15 cellular contexts compared by ENCODE assay signal in genomic region chr1:187096689-187097088, GRCh38.
DNase-seq lines count a peak whose midpoint lies in the region; ATAC-seq, FAIRE-seq and TF ChIP-seq lines count a peak whose summit lies in the region.
"Had no signal": no experiment of that assay in that cellular context is flagged by ENCODE, and none has a peak within 500 bp of the region (broad histone marks: within the 10 kb centered on the region; RNA-seq: fewer than 3 reads in every experiment).

No MANE protein-coding gene starts in this region.

- H3K27me3 Mint-ChIP-seq in immature natural killer cell (ENCODE audit: low read depth in 3 of 3): no peaks in the 10 kb centered on the region
- H3K27me3 Mint-ChIP-seq: CD8-positive, alpha-beta memory T cell had no signal

- no peak for TF ChIP-seq RAD21 in SK-N-SH (IDR thresholded peaks at IDR 0.05; ENCODE audit: low read length)

- no peak overlapping the region for H3K27ac Mint-ChIP-seq in activated naive CD4-positive, alpha-beta T cell treated with anti-CD3 and anti-CD28 coated beads, Interleukin-2, amount 50 U/mL, for 72 hours
- H3K27ac Mint-ChIP-seq in immature natural killer cell: no peak overlapping the region
- H3K27ac Mint-ChIP-seq: CD8-positive, alpha-beta memory T cell; GM23338 had no signal

- H3K4me3 ChIP-seq in SK-N-SH (ENCODE audit: low read depth in 2 of 2, low read length in 1 of 2): no peak overlapping the region
- H3K4me3 ChIP-seq in adipocyte (ENCODE audit: low read length): no peak overlapping the region
- no peak overlapping the region for H3K4me3 ChIP-seq in fibroblast of mammary gland (ENCODE audit: control insufficient read depth, low read depth, low read length)
- no peak overlapping the region for H3K4me3 ChIP-seq in pancreas
- H3K4me3 ChIP-seq: BLaER1, GM23338 had no signal

- intact Hi-C loops in left ventricle myocardium superior (cut with micrococcal nuclease) (no loop called here), pancreas (cut with DNase I) (no loop called here)

- no peak overlapping the region for H3K9ac ChIP-seq in SK-N-SH
- H3K9ac ChIP-seq in adipocyte (ENCODE audit: low read length): no peak overlapping the region
- H3K9ac ChIP-seq: BLaER1 had no signal

- H3K4me1 Mint-ChIP-seq in immature natural killer cell: peaks cover 10 to 13% of the 10 kb centered on the region in 2 donors
- H3K4me1 Mint-ChIP-seq: GM23338 had no signal

- DNase-seq in SK-N-SH (no peak), adipocyte (ENCODE audit: low read depth) (peak; percentile 17), fibroblast of mammary gland (ENCODE audit: low read depth) (peak; percentile 46), left ventricle myocardium superior (no peak), immature natural killer cell (no peak), pancreas (no peak)
- DNase-seq in activated naive CD4-positive, alpha-beta T cell treated with anti-CD3 and anti-CD28 coated beads, Interleukin-2, amount 50 U/mL, for 72 hours (ENCODE audit: low spot score in 2 of 2): no peak
- DNase-seq: AML-193; Caco-2; CD8-positive, alpha-beta memory T cell; H7 had no signal

- no peaks in the 10 kb centered on the region for H3K36me3 Mint-ChIP-seq in activated naive CD4-positive, alpha-beta T cell treated with anti-CD3 and anti-CD28 coated beads, Interleukin-2, amount 50 U/mL, for 72 hours
- H3K36me3 Mint-ChIP-seq in immature natural killer cell: no peaks in the 10 kb centered on the region
- H3K36me3 Mint-ChIP-seq: CD8-positive, alpha-beta memory T cell had no signal

- TF ChIP-seq CTCF in SK-N-SH (IDR thresholded peaks at IDR 0.05) (no peak), fibroblast of mammary gland (conservative IDR thresholded peaks at IDR 0.05; ENCODE audit: control insufficient read depth, insufficient read depth, low read depth, low read length) (no peak), pancreas (IDR thresholded peaks at IDR 0.05) (no peak)

- H3K79me2 ChIP-seq in SK-N-SH (ENCODE audit: insufficient read depth): no peaks in the 10 kb centered on the region

- CTCF ChIA-PET in SK-N-SH (lab: Yijun Ruan, JAX): no interaction called here

- no peaks in the 10 kb centered on the region for H4K20me1 ChIP-seq in SK-N-SH (ENCODE audit: insufficient read depth)
- H4K20me1 ChIP-seq: BLaER1 had no signal

- 43% methylated on average over 2 of the region's 2 CpGs for WGBS in SK-N-SH (ENCODE audit: low lambda C conversion rate)
- WGBS in pancreas, 2 donors: 14 to 26% methylated on average over 2 of the region's 2 CpGs

- H3K4me1 ChIP-seq in SK-N-SH (ENCODE audit: control insufficient read depth in 1 of 2, insufficient read depth in 2 of 2, low read depth in 1 of 2, low read length in 1 of 2): no peaks in the 10 kb centered on the region; a peak in 1 of 4 replicates
- H3K4me1 ChIP-seq in adipocyte (ENCODE audit: control insufficient read depth, insufficient read depth, low read length): no peaks in the 10 kb centered on the region
- no peaks in the 10 kb centered on the region for H3K4me1 ChIP-seq in pancreas
- H3K4me1 ChIP-seq: Caco-2 had no signal

- H3K36me3 ChIP-seq in SK-N-SH (replicated peaks in 1 of 2; ENCODE audit: control insufficient read depth in 1 of 2, insufficient read depth in 2 of 2, low read length in 1 of 2) (no peaks in the 10 kb centered on the region), adipocyte (ENCODE audit: control insufficient read depth, insufficient read depth, low read length, severe bottlenecking) (no peaks in the 10 kb centered on the region), pancreas (no peaks in the 10 kb centered on the region)
- H3K36me3 ChIP-seq: BLaER1 had no signal

- H3K4me3 Mint-ChIP-seq in immature natural killer cell: no peak overlapping the region
- H3K4me3 Mint-ChIP-seq: CD8-positive, alpha-beta memory T cell; GM23338 had no signal

- H3K27me3 ChIP-seq in SK-N-SH (ENCODE audit: insufficient read depth) (no peaks in the 10 kb centered on the region), adipocyte (replicated peaks; ENCODE audit: control insufficient read depth, insufficient read depth, low read length) (no peaks in the 10 kb centered on the region), pancreas (peaks cover 0 to 4% (median 0%) of the 10 kb centered on the region in 4 donors)
- H3K27me3 ChIP-seq: BLaER1 had no signal

- POLR2A ChIA-PET in SK-N-SH (lab: Yijun Ruan, JAX): no interaction called here

- ATAC-seq in SK-N-SH treated with all-trans-retinoic acid at 6 μM for 48 hours: 0 out of 3 replicates have a peak, but pooled peaks have one; percentile 37
- ATAC-seq in activated naive CD4-positive, alpha-beta T cell treated with anti-CD3 and anti-CD28 coated beads, Interleukin-2, amount 50 U/mL, for 72 hours: no peak
- ATAC-seq in left ventricle myocardium superior: no peak
- ATAC-seq in pancreas: no peak
- ATAC-seq: GM23338 had no signal

- no peaks in the 10 kb centered on the region for H3K9me2 ChIP-seq in SK-N-SH

- H2AFZ ChIP-seq in SK-N-SH (ENCODE audit: low read depth): no peak overlapping the region
- H2AFZ ChIP-seq: GM23338 had no signal

- no peaks in the 10 kb centered on the region for H3F3A ChIP-seq in SK-N-SH (replicated peaks; ENCODE audit: insufficient read depth)

- H3K27ac ChIP-seq in SK-N-SH (ENCODE audit: low read depth in 2 of 2, low read length in 1 of 2): no peak overlapping the region
- no peak overlapping the region for H3K27ac ChIP-seq in pancreas
- H3K27ac ChIP-seq: 22Rv1, BLaER1 had no signal

- FAIRE-seq in pancreas (lab: Jason Lieb, UNC): no peak

- H3K9me3 Mint-ChIP-seq in activated naive CD4-positive, alpha-beta T cell treated with anti-CD3 and anti-CD28 coated beads, Interleukin-2, amount 50 U/mL, for 72 hours: peaks cover 9 to 25% of the 10 kb centered on the region in 2 donors
- peaks cover 5 to 14% (median 9%) of the 10 kb centered on the region in 6 donors for H3K9me3 Mint-ChIP-seq in immature natural killer cell

- H3K9me3 ChIP-seq in SK-N-SH (no peaks in the 10 kb centered on the region), adipocyte (ENCODE audit: control insufficient read depth, low read length) (no peaks in the 10 kb centered on the region), pancreas (no peaks in the 10 kb centered on the region)
- H3K9me3 ChIP-seq: Caco-2 had no signal

- TF ChIP-seq EP300 in SK-N-SH (IDR thresholded peaks at IDR 0.05; ENCODE audit: borderline replicate concordance in 1 of 2, low read depth in 1 of 2, low read length in 1 of 2): no peak

- H3K4me2 ChIP-seq in SK-N-SH: no peak overlapping the region
- H3K4me2 ChIP-seq: BLaER1, GM23338 had no signal

TF ChIP-seq in SK-N-SH treated with all-trans-retinoic acid at 6 μM for 48 hours, 23 proteins besides CTCF, POLR2A, EP300 and RAD21 (continues in another document):
- TF ChIP-seq ZNF8 (CRISPR knock-in tag; IDR thresholded peaks at IDR 0.05) (no peak), PATZ1 (CRISPR knock-in tag; IDR thresholded peaks at IDR 0.05; ENCODE audit: borderline replicate concordance) (no peak), ZFP30 (CRISPR knock-in tag; IDR thresholded peaks at IDR 0.05) (no peak), ISL1 (CRISPR knock-in tag; IDR thresholded peaks at IDR 0.05) (no peak), PPARA (CRISPR knock-in tag; IDR thresholded peaks at IDR 0.05; ENCODE audit: borderline replicate concordance) (no peak), ESRRG (CRISPR knock-in tag; IDR thresholded peaks at IDR 0.05) (no peak)

TF ChIP-seq in SK-N-SH, 30 proteins besides CTCF, POLR2A, EP300 and RAD21 (continues in another document):
- TF ChIP-seq TAF1 (IDR thresholded peaks at IDR 0.05; ENCODE audit: borderline replicate concordance, low read depth, low read length) (no peak), GABPA (IDR thresholded peaks at IDR 0.05; ENCODE audit: low read depth) (no peak), RFX5 (IDR thresholded peaks at IDR 0.05; ENCODE audit: low read length) (no peak), USF2 (IDR thresholded peaks at IDR 0.05; ENCODE audit: borderline replicate concordance, low read depth, low read length) (no peak), RCOR1 (IDR thresholded peaks at IDR 0.05; ENCODE audit: low read length) (no peak), FOXJ3 (CRISPR knock-in tag; IDR thresholded peaks at IDR 0.05) (no peak), ZBTB33 (IDR thresholded peaks at IDR 0.05; ENCODE audit: borderline replicate concordance, low read depth) (no peak), PBX3 (IDR thresholded peaks at IDR 0.05) (no peak), NFIC (IDR thresholded peaks at IDR 0.05; ENCODE audit: borderline replicate concordance) (no peak), MXI1 (IDR thresholded peaks at IDR 0.05; ENCODE audit: low read depth, low read length) (no peak), CHD2 (IDR thresholded peaks at IDR 0.05; ENCODE audit: low read length, partially characterized antibody) (no peak)

Comparison
In these comparisons a context has a peak if more than half of its experiments do, and no peak if none do; other contexts are left out.
1. DNase-seq: peak in adipocyte (single experiment) and fibroblast of mammary gland (single experiment); none in SK-N-SH (single experiment), activated naive CD4-positive, alpha-beta T cell treated with anti-CD3 and anti-CD28 coated beads, Interleukin-2, amount 50 U/mL, for 72 hours (0 of 2), left ventricle myocardium superior (single experiment), immature natural killer cell (0 of 3) and pancreas (0 of 6).